ENCODE assay signal across 11 cellular contexts in the genomic region with DNA sequence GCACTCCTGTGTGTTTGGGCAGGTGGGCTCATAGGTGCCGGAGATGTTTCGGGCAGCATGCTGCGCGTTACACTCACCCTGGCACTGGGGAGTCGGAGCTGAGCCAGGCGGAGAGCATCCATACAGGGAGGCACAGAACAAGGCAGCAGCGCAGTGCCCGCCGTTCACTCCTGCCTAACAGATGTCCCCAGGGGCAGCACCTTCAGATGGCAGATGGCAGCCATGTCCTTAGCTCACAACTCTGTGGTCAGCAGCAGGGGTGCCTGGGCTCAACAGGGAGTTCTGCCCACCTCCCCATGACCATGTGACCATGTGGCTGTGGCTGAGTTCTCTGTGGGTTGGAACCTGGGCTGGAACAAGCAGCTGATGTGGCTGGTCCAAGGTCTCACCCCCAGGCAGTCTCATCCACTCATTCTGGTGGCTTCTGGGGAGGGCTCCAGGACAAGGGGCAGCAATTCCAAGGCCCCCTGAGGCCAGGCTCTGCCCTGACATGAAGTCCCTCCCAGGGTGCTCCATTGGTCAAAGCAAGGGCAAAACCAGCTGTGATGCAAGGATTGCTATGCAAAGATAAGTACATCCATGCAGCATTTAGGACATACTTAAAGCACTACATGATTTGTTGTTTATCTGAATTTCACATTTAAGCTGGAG.
"Had no signal": no experiment of that assay in that cellular context is flagged by ENCODE, and none has a peak within 500 bp of the region (broad histone marks: within the 10 kb centered on the region; RNA-seq: fewer than 3 reads in every experiment).

No MANE protein-coding gene starts in this region.

- H3K27ac ChIP-seq: lower lobe of right lung, tibial nerve had no signal

- H3K9me3 ChIP-seq: lower lobe of right lung, mucosa of descending colon had no signal

- H3K27me3 ChIP-seq: tibial nerve had no signal

- DNase-seq: activated CD4-positive, CD25-positive, alpha-beta regulatory T cell; caudate nucleus; erythroblast; mucosa of descending colon; occipital lobe; small intestine; T-helper 2 cell had no signal

- H3K36me3 ChIP-seq: lower lobe of right lung, tibial nerve had no signal

- ATAC-seq: lower lobe of right lung; mucosa of descending colon; stimulated activated memory B cell treated with anti-CD40 and anti-IgM and Interleukin-4, amounts not matched to agents 10 μg/mL and 1 μg/mL and 100 μg/mL, for 72 hours had no signal

- FAIRE-seq: small intestine, TTC549 had no signal

- H3K4me3 ChIP-seq: lower lobe of right lung, mucosa of descending colon, tibial nerve had no signal

- H3K4me1 ChIP-seq: lower lobe of right lung, tibial nerve had no signal
